Comparison of ENCODE assay signal across 23 cellular contexts in genomic region chr2:111626862-111627163, GRCh38.
"Had no signal": no experiment of that assay in that cellular context is flagged by ENCODE, and none has a peak within 500 bp of the region (broad histone marks: within the 10 kb centered on the region; RNA-seq: fewer than 3 reads in every experiment).

No MANE protein-coding gene starts in this region.

- H3K4me2 ChIP-seq: SK-N-SH had no signal

- H3K27me3 ChIP-seq: esophagus squamous epithelium, gastrocnemius medialis, neutrophil, pancreas, right atrium auricular region, spleen, tibial artery had no signal

- H3K9me3 ChIP-seq: gastrocnemius medialis, neutrophil had no signal

- H3K4me3 ChIP-seq: coronary artery, esophagus squamous epithelium, gastrocnemius medialis, left ventricle myocardium inferior, pancreas, psoas muscle, right atrium auricular region, spleen, tibial artery had no signal

- H3K4me3 Mint-ChIP-seq: activated naive CD8-positive, alpha-beta T cell treated with anti-CD3 and anti-CD28 coated beads, Interleukin-2, amount 10 ng/mL, durations not matched to agents 7 days and 5 days; activated T-cell treated with anti-CD3 and anti-CD28 coated beads, Interleukin-2, amount 50 U/mL, for 4 hours; mesothelial cell of epicardium; nephron had no signal

- H3K27ac Mint-ChIP-seq: activated naive CD8-positive, alpha-beta T cell treated with anti-CD3 and anti-CD28 coated beads, Interleukin-2, amount 10 ng/mL, durations not matched to agents 7 days and 5 days; mesothelial cell of epicardium; nephron had no signal

- ATAC-seq: gastrocnemius medialis, pancreas, psoas muscle had no signal

- H3K4me1 ChIP-seq: left ventricle myocardium inferior, pancreas, right atrium auricular region had no signal

- H3K36me3 ChIP-seq: esophagus squamous epithelium, gastrocnemius medialis, left ventricle myocardium inferior, neutrophil, pancreas, right atrium auricular region, spleen, tibial artery had no signal

- H3K27ac ChIP-seq: coronary artery, gastrocnemius medialis, left ventricle myocardium inferior, pancreas, psoas muscle, right atrium auricular region, tibial artery had no signal

- DNase-seq: activated CD4-positive, alpha-beta T cell treated with anti-CD3 and anti-CD28 coated beads for 1 hour; activated gamma-delta T cell treated with Interleukin-2 at 50 U/mL for 16 hours; activated naive CD8-positive, alpha-beta T cell treated with anti-CD3 and anti-CD28 coated beads, Interleukin-2, amount 10 ng/mL, durations not matched to agents 7 days and 5 days; activated T-cell treated with anti-CD3 and anti-CD28 coated beads, Interleukin-2, amount 50 U/mL, for 4 hours; amygdala; cerebellar nuclear complex; esophagus squamous epithelium; gastrocnemius medialis; hippocampal formation; left ventricle myocardium inferior; pancreas; psoas muscle; SK-N-SH; spleen; stimulated activated CD4-positive, alpha-beta T cell treated with anti-CD3 and anti-CD28 coated beads, Interleukin-4, amount 100 ng/mL, for 1 hour; stimulated activated naive CD8-positive, alpha-beta T cell treated with anti-CD3 and anti-CD28 coated beads, Interleukin-15, amount 100 ng/mL, for 72 hours; T-helper 9 cell; tibial artery had no signal
